1 cellular context compared by ENCODE assay signal in the genomic region with DNA sequence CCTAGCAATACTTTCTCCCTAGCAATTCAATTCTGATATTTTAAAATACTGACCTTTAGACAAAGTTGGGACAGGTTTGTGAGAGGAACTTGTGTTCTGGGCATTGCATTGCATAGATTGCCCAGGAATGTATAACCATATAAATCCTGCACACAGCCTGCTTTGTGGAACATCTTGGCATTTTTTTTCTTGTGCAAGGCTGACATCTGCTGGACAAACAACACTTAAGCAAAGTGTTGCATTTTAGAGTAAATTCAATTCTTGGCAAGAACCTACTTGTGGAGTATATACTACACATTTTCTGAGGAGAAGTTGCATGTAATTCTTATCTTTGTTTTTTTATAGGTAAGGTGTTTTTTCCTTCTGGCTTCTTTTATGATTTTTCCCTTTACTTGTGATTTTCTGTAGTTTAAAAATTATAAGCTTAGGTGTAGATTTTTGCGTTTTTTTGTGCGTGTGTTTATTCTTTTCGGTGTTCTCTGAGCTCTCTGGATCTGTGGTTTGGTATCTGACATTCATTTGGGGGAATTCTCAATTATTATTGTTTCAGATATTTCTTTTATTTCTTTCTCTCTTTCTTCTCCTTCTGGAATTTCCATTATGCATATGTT.
TF ChIP-seq lines count a peak whose summit lies in the region.

No MANE protein-coding gene starts in this region.

TF ChIP-seq in K562, 482 proteins besides CTCF, POLR2A, EP300 and RAD21 (continued from another document):
- TF ChIP-seq SPI1 (IDR thresholded peaks at IDR 0.05; ENCODE audit: borderline replicate concordance, low read depth, low read length), result no peak
- no peak for TF ChIP-seq COPS2 (conservative IDR thresholded peaks at IDR 0.05)
- TF ChIP-seq BHLHE40 (IDR thresholded peaks at IDR 0.05; ENCODE audit: low read length), result no peak
- peak; percentile 77 for TF ChIP-seq SMC3 (conservative IDR thresholded peaks at IDR 0.05; ENCODE audit: insufficient read depth, low read depth, low read length)
- no peak for TF ChIP-seq STAT5A (IDR thresholded peaks at IDR 0.05; ENCODE audit: borderline replicate concordance, low read length)
- 0 out of 2 replicates have a peak, but pooled peaks have one; percentile 27 for TF ChIP-seq POLR2H (tag; IDR thresholded peaks at IDR 0.05; ENCODE audit: low read depth)
- TF ChIP-seq, protein P1, sequence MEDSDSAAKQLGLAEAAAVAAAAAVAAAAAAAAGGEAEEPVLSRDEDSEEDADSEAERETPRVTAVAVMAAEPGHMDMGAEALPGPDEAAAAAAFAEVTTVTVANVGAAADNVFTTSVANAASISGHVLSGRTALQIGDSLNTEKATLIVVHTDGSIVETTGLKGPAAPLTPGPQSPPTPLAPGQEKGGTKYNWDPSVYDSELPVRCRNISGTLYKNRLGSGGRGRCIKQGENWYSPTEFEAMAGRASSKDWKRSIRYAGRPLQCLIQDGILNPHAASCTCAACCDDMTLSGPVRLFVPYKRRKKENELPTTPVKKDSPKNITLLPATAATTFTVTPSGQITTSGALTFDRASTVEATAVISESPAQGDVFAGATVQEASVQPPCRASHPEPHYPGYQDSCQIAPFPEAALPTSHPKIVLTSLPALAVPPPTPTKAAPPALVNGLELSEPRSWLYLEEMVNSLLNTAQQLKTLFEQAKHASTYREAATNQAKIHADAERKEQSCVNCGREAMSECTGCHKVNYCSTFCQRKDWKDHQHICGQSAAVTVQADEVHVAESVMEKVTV (CRISPR knock-in tag; IDR thresholded peaks at IDR 0.05), result peak; percentile 82
- TF ChIP-seq ARID2 (IDR thresholded peaks at IDR 0.05), result peak; percentile 62; the same call in 1 of the 2 replicates
- TF ChIP-seq PHF20 (IDR thresholded peaks at IDR 0.05; ENCODE audit: partially characterized antibody), result no peak
- TF ChIP-seq TEAD2 (tag; IDR thresholded peaks at IDR 0.05), result no peak
